Comparison of ENCODE assay signal across 22 cellular contexts in the genomic region with DNA sequence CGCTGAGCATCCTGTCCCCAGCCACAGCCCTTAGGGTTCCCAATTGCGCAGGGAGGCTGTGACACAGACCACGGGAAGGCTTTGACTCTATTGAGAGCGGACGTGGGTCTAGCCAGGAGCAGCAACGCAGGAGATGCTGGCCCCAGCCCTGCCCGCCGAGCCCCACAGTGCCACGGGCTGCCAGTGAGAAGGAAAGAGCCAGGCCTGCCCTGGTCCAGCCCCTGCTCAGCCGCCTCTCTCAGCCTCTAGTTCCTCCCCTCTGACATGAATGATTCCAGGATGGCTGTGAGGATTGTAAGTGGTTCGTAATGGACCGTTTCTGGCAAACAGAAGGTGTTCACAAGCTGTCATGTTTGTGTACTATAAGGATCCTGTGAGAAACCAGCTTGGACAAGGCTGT. TPM values are rescaled to one million over a fixed set of nuclear protein-coding genes. Genes with fewer than 3 reads are reported as not detected.
"Had no signal": no experiment of that assay in that cellular context is flagged by ENCODE, and none has a peak within 500 bp of the region (broad histone marks: within the 10 kb centered on the region; RNA-seq: fewer than 3 reads in every experiment).

No MANE protein-coding gene starts in this region.

- ATAC-seq: effector memory CD8-positive, alpha-beta T cell; gastroesophageal sphincter; left lobe of liver; natural killer cell; psoas muscle; right lobe of liver; stimulated activated naive B cell treated with anti-CD40 and anti-IgM and Interleukin-4, amounts not matched to agents 10 μg/mL and 1 μg/mL and 100 μg/mL, for 72 hours; stimulated activated naive CD8-positive, alpha-beta T cell treated with anti-CD3 and anti-CD28 coated beads, Interleukin-15, amount 100 ng/mL, for 72 hours had no signal

- H3K9me3 ChIP-seq: esophagus muscularis mucosa, gastroesophageal sphincter, psoas muscle, right lobe of liver, spleen, testis, tibial nerve had no signal

- H3K4me3 ChIP-seq: esophagus muscularis mucosa, gastroesophageal sphincter, psoas muscle, right lobe of liver, spleen, testis, tibial nerve had no signal

- H3K27ac Mint-ChIP-seq: dendritic cell treated with granulocyte-macrophage colony-stimulating factor and Interleukin-4, amounts not matched to agents 40 ng/mL and 50 ng/mL, for 4 days; effector memory CD8-positive, alpha-beta T cell; mesothelial cell of epicardium; natural killer cell; stimulated activated naive B cell treated with anti-CD40 and anti-IgM and Interleukin-4, amounts not matched to agents 10 μg/mL and 1 μg/mL and 100 μg/mL, for 72 hours; stimulated activated naive CD8-positive, alpha-beta T cell treated with anti-CD3 and anti-CD28 coated beads, Interleukin-15, amount 100 ng/mL, for 72 hours had no signal

- H3K27ac ChIP-seq: epithelial cell of prostate, esophagus muscularis mucosa, gastroesophageal sphincter, psoas muscle, right lobe of liver, spleen, testis, tibial nerve had no signal

- H3K4me3 Mint-ChIP-seq: dendritic cell treated with granulocyte-macrophage colony-stimulating factor and Interleukin-4, amounts not matched to agents 40 ng/mL and 50 ng/mL, for 4 days; effector memory CD8-positive, alpha-beta T cell; mesothelial cell of epicardium; natural killer cell; stimulated activated naive B cell treated with anti-CD40 and anti-IgM and Interleukin-4, amounts not matched to agents 10 μg/mL and 1 μg/mL and 100 μg/mL, for 72 hours; stimulated activated naive CD8-positive, alpha-beta T cell treated with anti-CD3 and anti-CD28 coated beads, Interleukin-15, amount 100 ng/mL, for 72 hours had no signal

- H3K27me3 ChIP-seq: right lobe of liver, testis had no signal

- DNase-seq: effector memory CD8-positive, alpha-beta T cell; glutamatergic neuron; islet precursor cell; mammary epithelial cell; natural killer cell; psoas muscle; retina; right lobe of liver; spleen; stimulated activated CD4-positive, alpha-beta T cell treated with anti-CD3 and anti-CD28 coated beads, Interleukin-15, amount 100 ng/mL, for 24 hours; stimulated activated CD4-positive, alpha-beta T cell treated with anti-CD3 and anti-CD28 coated beads, Interleukin-1b, Interleukin-23, amount 100 ng/mL, for 48 hours; stimulated activated CD4-positive, alpha-beta T cell treated with anti-CD3 and anti-CD28 coated beads, Interleukin-4, amount 100 ng/mL, for 24 hours; stimulated activated naive B cell treated with anti-CD40 and anti-IgM and Interleukin-4, amounts not matched to agents 10 μg/mL and 1 μg/mL and 100 μg/mL, for 72 hours; stimulated activated naive CD8-positive, alpha-beta T cell treated with anti-CD3 and anti-CD28 coated beads, Interleukin-15, amount 100 ng/mL, for 72 hours; testis had no signal

- H3K36me3 ChIP-seq: esophagus muscularis mucosa, gastroesophageal sphincter, right lobe of liver, spleen, tibial nerve had no signal

- H3K4me1 ChIP-seq: psoas muscle, right lobe of liver had no signal

- H3K36me3 Mint-ChIP-seq: mesothelial cell of epicardium, natural killer cell had no signal

- H3K9me3 Mint-ChIP-seq: dendritic cell treated with granulocyte-macrophage colony-stimulating factor and Interleukin-4, amounts not matched to agents 40 ng/mL and 50 ng/mL, for 4 days; effector memory CD8-positive, alpha-beta T cell; mesothelial cell of epicardium; natural killer cell; stimulated activated naive B cell treated with anti-CD40 and anti-IgM and Interleukin-4, amounts not matched to agents 10 μg/mL and 1 μg/mL and 100 μg/mL, for 72 hours; stimulated activated naive CD8-positive, alpha-beta T cell treated with anti-CD3 and anti-CD28 coated beads, Interleukin-15, amount 100 ng/mL, for 72 hours had no signal

RNA-seq across cellular contexts. Expression of gene BHLHA9, which starts 2.5 kb away (rescaled TPM):
- polyA plus RNA-seq: mammary epithelial cell, psoas muscle, spleen had no signal

RNA-seq across cellular contexts. Expression of gene TRARG1, which starts 6.8 kb away (rescaled TPM):
- polyA plus RNA-seq: mammary epithelial cell had no signal
